Comparison of ENCODE assay signal across 21 cellular contexts in the genomic region with DNA sequence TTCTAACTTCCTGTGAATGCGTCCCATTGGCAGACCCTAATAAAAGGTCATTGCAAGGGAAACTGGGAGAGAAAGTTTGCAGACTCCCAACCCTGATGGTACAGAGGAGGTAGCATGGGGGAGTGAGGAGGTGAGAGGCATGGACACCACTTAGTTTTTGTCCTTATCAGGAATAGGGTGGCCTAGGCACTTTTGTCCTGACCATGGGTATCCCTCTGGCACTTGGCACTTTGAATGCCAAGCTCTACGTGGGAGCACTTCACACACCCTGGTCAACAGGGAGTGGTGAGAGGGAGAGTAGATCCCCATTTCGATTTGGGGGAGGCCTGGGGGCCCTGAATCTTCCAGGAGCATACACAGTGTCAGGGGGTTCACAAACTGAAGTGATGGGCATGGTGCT.
"Had no signal": no experiment of that assay in that cellular context is flagged by ENCODE, and none has a peak within 500 bp of the region (broad histone marks: within the 10 kb centered on the region; RNA-seq: fewer than 3 reads in every experiment).

No MANE protein-coding gene starts in this region.

- H3K36me3 Mint-ChIP-seq: activated naive CD8-positive, alpha-beta T cell treated with anti-CD3 and anti-CD28 coated beads, Interleukin-2, amount 10 ng/mL, durations not matched to agents 7 days and 5 days; mesothelial cell of epicardium; natural killer cell treated with Interleukin-12 subunit alpha and Interleukin-12 subunit beta and Interleukin-15 and Interleukin-18, amount 100 ng/mL, for 72 hours; stimulated activated effector memory CD8-positive, alpha-beta T cell treated with anti-CD3 and anti-CD28 coated beads, Interleukin-12 subunit alpha, Interleukin-12 subunit beta, amount 100 ng/mL, for 72 hours had no signal

- H3K27me3 ChIP-seq: gastrocnemius medialis, heart left ventricle, testis, upper lobe of left lung had no signal

- H3K4me3 ChIP-seq: gastrocnemius medialis, heart left ventricle, smooth muscle cell, testis, upper lobe of left lung had no signal

- DNase-seq: activated CD4-positive, alpha-beta T cell treated with anti-CD3 and anti-CD28 coated beads for 36 hours; activated naive CD4-positive, alpha-beta T cell treated with Interleukin-2 at 50 U/mL for 16 hours; activated naive CD8-positive, alpha-beta T cell treated with anti-CD3 and anti-CD28 coated beads, Interleukin-2, amount 10 ng/mL, durations not matched to agents 7 days and 5 days; amygdala; caudate nucleus; erythroblast; gastrocnemius medialis; heart left ventricle; SK-N-SH; stimulated activated CD4-positive, alpha-beta T cell treated with anti-CD3 and anti-CD28 coated beads, Interleukin-4, amount 100 ng/mL, for 24 hours; testis had no signal

- H3K4me1 Mint-ChIP-seq: activated naive CD8-positive, alpha-beta T cell treated with anti-CD3 and anti-CD28 coated beads, Interleukin-2, amount 10 ng/mL, durations not matched to agents 7 days and 5 days; WTC11 had no signal

- H3K4me3 Mint-ChIP-seq: activated CD4-positive, alpha-beta T cell treated with anti-CD3 and anti-CD28 coated beads for 36 hours; activated naive CD8-positive, alpha-beta T cell treated with anti-CD3 and anti-CD28 coated beads, Interleukin-2, amount 10 ng/mL, durations not matched to agents 7 days and 5 days; mesothelial cell of epicardium; natural killer cell treated with Interleukin-12 subunit alpha and Interleukin-12 subunit beta and Interleukin-15 and Interleukin-18, amount 100 ng/mL, for 72 hours; stimulated activated effector memory CD8-positive, alpha-beta T cell treated with anti-CD3 and anti-CD28 coated beads, Interleukin-12 subunit alpha, Interleukin-12 subunit beta, amount 100 ng/mL, for 72 hours; T-helper 2 cell treated with Interferon-gamma antibody and Interleukin-4, amounts not matched to agents 5 μg/mL and 100 μg/mL, for 36 hours; WTC11 had no signal

- H3K27ac Mint-ChIP-seq: activated CD4-positive, alpha-beta T cell treated with anti-CD3 and anti-CD28 coated beads for 36 hours; activated naive CD8-positive, alpha-beta T cell treated with anti-CD3 and anti-CD28 coated beads, Interleukin-2, amount 10 ng/mL, durations not matched to agents 7 days and 5 days; mesothelial cell of epicardium; natural killer cell treated with Interleukin-12 subunit alpha and Interleukin-12 subunit beta and Interleukin-15 and Interleukin-18, amount 100 ng/mL, for 72 hours; stimulated activated effector memory CD8-positive, alpha-beta T cell treated with anti-CD3 and anti-CD28 coated beads, Interleukin-12 subunit alpha, Interleukin-12 subunit beta, amount 100 ng/mL, for 72 hours; T-helper 2 cell treated with Interferon-gamma antibody and Interleukin-4, amounts not matched to agents 5 μg/mL and 100 μg/mL, for 36 hours; WTC11 had no signal

- H3K36me3 ChIP-seq: gastrocnemius medialis, heart left ventricle, neutrophil, upper lobe of left lung had no signal

- H3K9me3 Mint-ChIP-seq: activated naive CD8-positive, alpha-beta T cell treated with anti-CD3 and anti-CD28 coated beads, Interleukin-2, amount 10 ng/mL, durations not matched to agents 7 days and 5 days; natural killer cell treated with Interleukin-12 subunit alpha and Interleukin-12 subunit beta and Interleukin-15 and Interleukin-18, amount 100 ng/mL, for 72 hours; stimulated activated effector memory CD8-positive, alpha-beta T cell treated with anti-CD3 and anti-CD28 coated beads, Interleukin-12 subunit alpha, Interleukin-12 subunit beta, amount 100 ng/mL, for 72 hours; T-helper 2 cell treated with Interferon-gamma antibody and Interleukin-4, amounts not matched to agents 5 μg/mL and 100 μg/mL, for 36 hours had no signal

- FAIRE-seq: endometrium had no signal

- ATAC-seq: activated CD4-positive, alpha-beta T cell treated with anti-CD3 and anti-CD28 coated beads for 36 hours; gastrocnemius medialis; heart left ventricle; natural killer cell treated with Interleukin-12 subunit alpha and Interleukin-12 subunit beta and Interleukin-15 and Interleukin-18, amount 100 ng/mL, for 72 hours; sciatic nerve; stimulated activated effector memory CD8-positive, alpha-beta T cell treated with anti-CD3 and anti-CD28 coated beads, Interleukin-12 subunit alpha, Interleukin-12 subunit beta, amount 100 ng/mL, for 72 hours; WTC11 had no signal
